26 cellular contexts compared by ENCODE assay signal in the genomic region with DNA sequence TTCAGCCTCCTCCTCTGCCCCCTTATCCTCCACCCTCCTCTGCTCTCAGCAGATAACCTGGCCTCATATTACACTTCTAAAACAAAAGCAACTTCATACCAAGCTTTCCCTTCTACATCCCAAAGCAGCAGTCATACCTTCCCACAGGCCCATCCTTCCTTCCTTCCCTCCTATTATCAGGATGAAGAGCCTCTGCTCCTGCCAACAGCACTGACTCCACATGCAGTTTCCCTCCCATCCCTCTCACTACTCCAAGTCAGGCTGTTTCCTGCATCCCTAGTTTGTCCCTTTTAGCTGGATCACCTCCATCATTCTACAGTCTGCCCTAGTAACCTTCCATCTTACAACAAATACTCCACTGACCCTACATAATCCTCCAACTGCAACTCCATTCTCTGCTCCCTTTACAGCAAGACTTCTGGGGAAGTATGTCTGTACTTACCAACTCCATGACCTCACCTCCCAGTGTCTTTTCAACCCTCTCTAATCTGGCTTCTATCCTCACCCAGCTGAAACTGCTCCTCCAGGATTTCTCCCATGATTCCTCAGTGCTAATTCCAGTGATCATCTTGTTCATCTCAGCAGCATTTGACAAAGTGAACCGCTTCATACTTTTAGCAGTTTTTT. TPM values are rescaled to one million over a fixed set of nuclear protein-coding genes. Genes with fewer than 3 reads are reported as not detected.
DNase-seq lines count a peak whose midpoint lies in the region; ATAC-seq, FAIRE-seq and TF ChIP-seq lines count a peak whose summit lies in the region.
"Had no signal": no experiment of that assay in that cellular context is flagged by ENCODE, and none has a peak within 500 bp of the region (broad histone marks: within the 10 kb centered on the region; RNA-seq: fewer than 3 reads in every experiment).

No MANE protein-coding gene starts in this region.

- RAD21 ChIA-PET in HCT116 (lab: Charles Lee; ENCODE audit: low non-redundant PET in 1 of 2, low total read pairs in 2 of 2, uncharacterized antibody in 2 of 2, unreplicated experiment in 2 of 2): no interaction called here

- no peak overlapping the region for H3K4me2 ChIP-seq in HCT116 (ENCODE audit: low read length)

- peak overlapping the region; percentile 47 for H2AFZ ChIP-seq in HCT116 (ENCODE audit: low read depth, low read length, poor library complexity, severe bottlenecking)

- H3K79me2 ChIP-seq in HCT116 (ENCODE audit: insufficient read depth, low read length): no peaks in the 10 kb centered on the region

- no peak overlapping the region for H3K4me3 ChIP-seq in Caco-2 (ENCODE audit: low read depth, low read length)
- no peak overlapping the region for H3K4me3 ChIP-seq in HCT116 (replicated peaks in 1 of 2; ENCODE audit: low read depth in 1 of 2, low read length in 2 of 2)
- H3K4me3 ChIP-seq: ascending aorta, GM12878, right atrium auricular region, testis had no signal

- no peak for TF ChIP-seq RAD21 in HCT116 (IDR thresholded peaks at IDR 0.05; ENCODE audit: low read depth)

- H3K9me2 ChIP-seq in HCT116 (ENCODE audit: insufficient read depth): no peaks in the 10 kb centered on the region

- H3K4me3 Mint-ChIP-seq in Caco-2 (ENCODE audit: unreplicated experiment): no peak overlapping the region
- H3K4me3 Mint-ChIP-seq: activated CD8-positive, alpha-beta T cell treated with anti-CD3 and anti-CD28 coated beads, Interleukin-2, amount 10 ng/mL, durations not matched to agents 7 days and 5 days; activated T-cell treated with anti-CD3 and anti-CD28 coated beads, Interleukin-2, amount 50 U/mL, for 24 hours; effector memory CD8-positive, alpha-beta T cell had no signal

- no peaks in the 10 kb centered on the region for H4K20me1 ChIP-seq in HCT116 (ENCODE audit: insufficient read depth)

- H3K27ac Mint-ChIP-seq in Caco-2 (ENCODE audit: unreplicated experiment): peak overlapping the region; percentile 17
- H3K27ac Mint-ChIP-seq: activated CD8-positive, alpha-beta T cell treated with anti-CD3 and anti-CD28 coated beads, Interleukin-2, amount 10 ng/mL, durations not matched to agents 7 days and 5 days; activated T-cell treated with anti-CD3 and anti-CD28 coated beads, Interleukin-2, amount 50 U/mL, for 24 hours; effector memory CD8-positive, alpha-beta T cell had no signal

- POLR2A ChIA-PET in Caco-2 (lab: Charles Lee) (no interaction called here), HCT116 (lab: Charles Lee) (no interaction called here)

- H3K27me3 ChIP-seq in Caco-2 (replicated peaks; ENCODE audit: control insufficient read depth, insufficient read depth, low read length): no peaks in the 10 kb centered on the region
- H3K27me3 ChIP-seq in HCT116 (ENCODE audit: insufficient read depth, low read length): no peaks in the 10 kb centered on the region
- H3K27me3 ChIP-seq: ascending aorta, right atrium auricular region, testis had no signal

- no peaks in the 10 kb centered on the region for H3K27me3 Mint-ChIP-seq in Caco-2 (ENCODE audit: insufficient read depth, unreplicated experiment)
- H3K27me3 Mint-ChIP-seq: activated T-cell treated with anti-CD3 and anti-CD28 coated beads, Interleukin-2, amount 50 U/mL, for 24 hours had no signal

- TF ChIP-seq CTCF in Caco-2 (IDR thresholded peaks at IDR 0.05; ENCODE audit: insufficient read depth in 1 of 2, low read depth in 1 of 2, low read length in 1 of 2, severe bottlenecking in 1 of 2, unreplicated experiment in 1 of 2) (no peak), HCT116 (IDR thresholded peaks at IDR 0.05 in 2 of 3, conservative IDR thresholded peaks at IDR 0.05 in 1 of 3; ENCODE audit: borderline replicate concordance in 1 of 3, insufficient read depth in 1 of 3, low read depth in 2 of 3, low read length in 2 of 3) (no peak)

- CTCF ChIA-PET in Caco-2 (lab: Charles Lee): no interaction called here
- CTCF ChIA-PET in HCT116 (lab: Charles Lee): no interaction called here

- BruUV-seq in Caco-2 (replicated peaks; lab: Mats Ljungman, UMichigan) (no TSS peak), HCT116 (replicated peaks; lab: Mats Ljungman, UMichigan) (no TSS peak)

- intact Hi-C loops in Caco-2 (cut with micrococcal nuclease; ENCODE audit: unreplicated experiment): loop anchor here (5.0 to 10.0 kb wide), 2 partner anchors 118 to 520 kb away; partner anchors contain the start of gene FRS2
- intact Hi-C loops in HCT116 (cut with micrococcal nuclease): loop anchor here (10.0 kb wide), 2 partner anchors 200 to 520 kb away; no protein-coding TSS in a partner anchor

- H3K9me3 ChIP-seq in Caco-2: no peaks in the 10 kb centered on the region
- no peaks in the 10 kb centered on the region for H3K9me3 ChIP-seq in HCT116 (ENCODE audit: control insufficient read depth in 1 of 2, insufficient read depth in 1 of 2, low read depth in 1 of 2, low read length in 2 of 2)
- H3K9me3 ChIP-seq: ascending aorta, right atrium auricular region, testis had no signal

- H3K4me1 ChIP-seq in Caco-2: peaks cover 19% of the 10 kb centered on the region
- H3K4me1 ChIP-seq in HCT116 (ENCODE audit: control insufficient read depth in 1 of 2, insufficient read depth in 2 of 2, low read length in 2 of 2): peaks cover 2 to 19% of the 10 kb centered on the region in 2 experiments; a peak in 2 of 4 replicates
- H3K4me1 ChIP-seq: ascending aorta, testis had no signal

- FAIRE-seq in GM12892 (lab: Jason Lieb, UNC): no peak
- FAIRE-seq: GM12878 had no signal

- TF ChIP-seq POLR2A in HCT116 (IDR thresholded peaks at IDR 0.05; ENCODE audit: borderline replicate concordance, extremely low read depth, insufficient read depth, insufficient read length) (no peak), GM12892 (IDR thresholded peaks at IDR 0.05; ENCODE audit: low read depth, low read length) (no peak)

- DNase-seq in Caco-2 (no peak), HCT116 (ENCODE audit: low read depth, low spot score) (no peak), SK-N-DZ (ENCODE audit: low spot score) (peak; percentile 23), iPS DF 19.7 (ENCODE audit: low read depth, low spot score) (peak; percentile 17), GM12892 (ENCODE audit: insufficient read length) (no peak), Kasumi-1 (lab: John Stamatoyannopoulos, UW) (no peak), kidney tubule cell (ENCODE audit: low spot score) (no peak)
- DNase-seq: activated CD4-positive, CD25-positive, alpha-beta regulatory T cell; activated CD8-positive, alpha-beta T cell treated with anti-CD3 and anti-CD28 coated beads, Interleukin-2, amount 10 ng/mL, durations not matched to agents 7 days and 5 days; activated naive CD4-positive, alpha-beta T cell treated with anti-CD3 and anti-CD28 coated beads, Interleukin-2, amount 50 U/mL, for 16 hours; activated T-cell treated with anti-CD3 and anti-CD28 coated beads, Interleukin-2, amount 50 U/mL, for 24 hours; DMS153; effector memory CD8-positive, alpha-beta T cell; GF-D8; Karpas-422; NCI-H1417; SHP77; stimulated activated CD4-positive, alpha-beta T cell treated with anti-CD3 and anti-CD28 coated beads, Interleukin-15, amount 100 ng/mL, for 24 hours; T-helper 2 cell; testis had no signal

- ATAC-seq in HCT116: no peak
- no peak for ATAC-seq in HG03432 (IDR thresholded peaks at IDR 0.05; ENCODE audit: unreplicated experiment)
- ATAC-seq: activated CD8-positive, alpha-beta T cell treated with anti-CD3 and anti-CD28 coated beads, Interleukin-2, amount 10 ng/mL, durations not matched to agents 7 days and 5 days; effector memory CD8-positive, alpha-beta T cell; GM12878 had no signal

- no peak overlapping the region for H3K9ac ChIP-seq in HCT116 (ENCODE audit: low read length)

- peaks cover 13% of the 10 kb centered on the region for H3K36me3 Mint-ChIP-seq in Caco-2 (ENCODE audit: insufficient read depth, unreplicated experiment)

- H3K9me3 Mint-ChIP-seq in Caco-2 (ENCODE audit: unreplicated experiment): no peaks in the 10 kb centered on the region
- H3K9me3 Mint-ChIP-seq: activated T-cell treated with anti-CD3 and anti-CD28 coated beads, Interleukin-2, amount 50 U/mL, for 24 hours; effector memory CD8-positive, alpha-beta T cell had no signal

- no peaks in the 10 kb centered on the region for H3K36me3 ChIP-seq in Caco-2 (ENCODE audit: control insufficient read depth, insufficient read depth, low read length)
- H3K36me3 ChIP-seq in HCT116 (ENCODE audit: control insufficient read depth in 1 of 2, insufficient read depth in 2 of 2, low read length in 2 of 2): no peaks in the 10 kb centered on the region
- H3K36me3 ChIP-seq: ascending aorta, right atrium auricular region had no signal

- H3K4me1 Mint-ChIP-seq in Caco-2 (ENCODE audit: low read depth, unreplicated experiment): peaks cover 35% of the 10 kb centered on the region

- no peak overlapping the region for H3K27ac ChIP-seq in HCT116 (ENCODE audit: low read depth, low read length)
- H3K27ac ChIP-seq: ascending aorta, right atrium auricular region, testis had no signal

TF ChIP-seq in HCT116, 20 proteins besides CTCF, POLR2A, EP300 and RAD21 (continues in another document):
- TF ChIP-seq TCF7L2 (IDR thresholded peaks at IDR 0.05; ENCODE audit: borderline replicate concordance, extremely low read depth, insufficient read depth, insufficient read length) (no peak), YY1 (IDR thresholded peaks at IDR 0.05; ENCODE audit: extremely low read depth, insufficient replicate concordance, low read depth, low read length) (no peak), EGR1 (IDR thresholded peaks at IDR 0.05; ENCODE audit: low read depth) (no peak), SRF (IDR thresholded peaks at IDR 0.05; ENCODE audit: low read depth) (no peak), SIN3A (IDR thresholded peaks at IDR 0.05; ENCODE audit: low read depth) (no peak), CEBPB (IDR thresholded peaks at IDR 0.05; ENCODE audit: low read depth) (no peak), EZH2phosphoT487 (IDR thresholded peaks at IDR 0.05; ENCODE audit: borderline replicate concordance) (no peak)
- TF ChIP-seq, protein P1, sequence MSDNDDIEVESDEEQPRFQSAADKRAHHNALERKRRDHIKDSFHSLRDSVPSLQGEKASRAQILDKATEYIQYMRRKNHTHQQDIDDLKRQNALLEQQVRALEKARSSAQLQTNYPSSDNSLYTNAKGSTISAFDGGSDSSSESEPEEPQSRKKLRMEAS (IDR thresholded peaks at IDR 0.05): no peak

RNA-seq across cellular contexts. Expression of gene YEATS4, which starts 4.9 kb away (rescaled TPM):
- total RNA-seq in Caco-2 (2022) (40.9 and 42.6 TPM in 2 replicates), HCT116 (2021; ENCODE audit: unreplicated experiment) (32.0 TPM)
- polyA plus RNA-seq in HCT116 (2012): 18.0 and 21.7 TPM in 2 replicates
- 75.6 and 163 TPM in 2 replicates for polyA plus RNA-seq in SK-N-DZ (2014; cell fraction: cytosol; rRNA removed)
- polyA plus RNA-seq in SK-N-DZ (2014; cell fraction: nucleus; rRNA removed): 67.5 and 93.0 TPM in 2 replicates
- polyA plus RNA-seq in GM12892 (2012; ENCODE audit: missing spikeins): 35.0 TPM

RNA-seq across cellular contexts. Expression of gene LYZ, which starts 6.5 kb away (rescaled TPM):
- total RNA-seq in Caco-2 (2022) (16.8 and 16.9 TPM in 2 replicates), HCT116 (2021; ENCODE audit: unreplicated experiment) (1.3 TPM)
- polyA plus RNA-seq in HCT116 (2012): 0.56 and 0.62 TPM in 2 replicates
- polyA plus RNA-seq in SK-N-DZ (2014; cell fraction: cytosol; rRNA removed): 0.80 TPM in 1 of 2 replicates, not detected in the other
- polyA plus RNA-seq in SK-N-DZ (2014; cell fraction: nucleus; rRNA removed): 0.67 TPM in 1 of 2 replicates, not detected in the other
- not detected for polyA plus RNA-seq in GM12892 (2012; ENCODE audit: missing spikeins)
- total RNA-seq: activated CD8-positive, alpha-beta T cell treated with anti-CD3 and anti-CD28 coated beads, Interleukin-2, amount 10 ng/mL, durations not matched to agents 7 days and 5 days; chondrocyte had no signal
- polyA plus RNA-seq: AG04450, GM12878 had no signal

Comparison
In these comparisons a context has a peak if more than half of its experiments do, and no peak if none do; other contexts are left out.
1. DNase-seq: peak in SK-N-DZ (single experiment) and iPS DF 19.7 (single experiment); none in Caco-2 (0 of 2), HCT116 (single experiment), GM12892 (single experiment), Kasumi-1 (0 of 2) and kidney tubule cell (single experiment).